Comparison of ENCODE assay signal across 29 cellular contexts in the genomic region with DNA sequence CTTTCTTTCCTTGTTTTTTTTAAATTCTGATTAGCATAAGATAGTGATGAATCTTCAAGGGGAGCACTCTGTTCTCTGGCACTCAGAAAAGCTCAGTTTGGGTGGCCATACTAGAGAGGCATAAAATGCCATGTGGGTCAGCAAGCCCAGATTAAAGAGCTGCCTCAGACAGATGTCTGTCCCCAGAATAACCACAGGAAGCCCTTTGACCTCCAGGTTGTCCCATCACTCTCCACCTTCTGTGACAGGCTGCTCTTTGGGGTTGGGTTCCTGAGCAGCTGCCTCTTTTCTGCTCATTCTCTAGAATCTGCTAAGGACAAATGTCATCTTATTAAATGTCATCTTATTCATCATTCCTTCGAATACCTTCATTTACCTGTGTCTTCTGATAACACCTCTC.
"Had no signal": no experiment of that assay in that cellular context is flagged by ENCODE, and none has a peak within 500 bp of the region (broad histone marks: within the 10 kb centered on the region; RNA-seq: fewer than 3 reads in every experiment).

No MANE protein-coding gene starts in this region.

- H3K36me3 ChIP-seq: ascending aorta, WERI-Rb-1 had no signal

- ATAC-seq: activated CD4-positive, alpha-beta T cell treated with anti-CD3 and anti-CD28 coated beads for 36 hours; activated CD4-positive, CD25-positive, alpha-beta regulatory T cell treated with anti-CD3 and anti-CD28 coated beads, Interleukin-2, amount 50 U/mL, for 24 hours; activated CD8-positive, alpha-beta memory T cell treated with anti-CD3 and anti-CD28 coated beads, Interleukin-2, amount 10 ng/mL, durations not matched to agents 7 days and 5 days; activated CD8-positive, alpha-beta T cell treated with anti-CD3 and anti-CD28 coated beads, Interleukin-2, amount 10 ng/mL, durations not matched to agents 7 days and 5 days; activated naive CD8-positive, alpha-beta T cell treated with anti-CD3 and anti-CD28 coated beads, Interleukin-2, amount 50 U/mL, for 24 hours; WTC11 had no signal

- DNase-seq: activated CD4-positive, alpha-beta memory T cell treated with anti-CD3 and anti-CD28 coated beads, Interleukin-2, amount 10 ng/mL, durations not matched to agents 7 days and 5 days; activated CD4-positive, alpha-beta T cell treated with anti-CD3 and anti-CD28 coated beads for 1 hour; activated CD4-positive, alpha-beta T cell treated with anti-CD3 and anti-CD28 coated beads for 36 hours; activated CD4-positive, alpha-beta T cell treated with anti-CD3 and anti-CD28 coated beads for 48 hours; activated CD4-positive, alpha-beta T cell treated with anti-CD3 and anti-CD28 coated beads, Interleukin-2, amount 10 ng/mL, durations not matched to agents 7 days and 5 days; activated CD4-positive, alpha-beta T cell treated with anti-CD3 and anti-CD28 coated beads, Interleukin-2, amount 50 U/mL, for 48 hours; activated CD4-positive, CD25-positive, alpha-beta regulatory T cell; activated CD8-positive, alpha-beta memory T cell treated with anti-CD3 and anti-CD28 coated beads for 24 hours; activated CD8-positive, alpha-beta memory T cell treated with anti-CD3 and anti-CD28 coated beads, Interleukin-2, amount 10 ng/mL, durations not matched to agents 7 days and 5 days; activated CD8-positive, alpha-beta memory T cell treated with anti-CD3 and anti-CD28 coated beads, Interleukin-2, amount 50 U/mL, for 48 hours; activated CD8-positive, alpha-beta T cell treated with anti-CD3 and anti-CD28 coated beads, Interleukin-2, amount 10 ng/mL, durations not matched to agents 7 days and 5 days; activated effector memory CD4-positive, alpha-beta T cell treated with Interleukin-2 at 50 U/mL for 16 hours; activated gamma-delta T cell; activated naive CD4-positive, alpha-beta T cell treated with anti-CD3 and anti-CD28 coated beads, Interleukin-2, amount 10 ng/mL, durations not matched to agents 7 days and 5 days; activated naive CD4-positive, alpha-beta T cell treated with Interleukin-2 at 50 U/mL for 16 hours; activated naive CD8-positive, alpha-beta T cell treated with anti-CD3 and anti-CD28 coated beads, Interleukin-2, amount 10 ng/mL, durations not matched to agents 7 days and 5 days; activated naive CD8-positive, alpha-beta T cell treated with anti-CD3 and anti-CD28 coated beads, Interleukin-2, amount 50 U/mL, for 24 hours; activated T-cell treated with anti-CD3 and anti-CD28 coated beads, Interleukin-2, amount 50 U/mL, for 24 hours; activated T-cell treated with anti-CD3 and anti-CD28 coated beads, Interleukin-2, amount 50 U/mL, for 48 hours; amygdala; anterior cingulate cortex; central memory CD4-positive, alpha-beta T cell; T-helper 1 cell; T-helper 2 cell; T-helper 9 cell; WERI-Rb-1 had no signal

- H3K9me3 ChIP-seq: ascending aorta had no signal

- H3K4me1 ChIP-seq: ascending aorta had no signal

- H3K4me3 ChIP-seq: ascending aorta had no signal

- H3K27ac ChIP-seq: ascending aorta, WERI-Rb-1 had no signal

- H3K27me3 ChIP-seq: ascending aorta had no signal
